ENCODE assay signal across 31 cellular contexts in the genomic region with DNA sequence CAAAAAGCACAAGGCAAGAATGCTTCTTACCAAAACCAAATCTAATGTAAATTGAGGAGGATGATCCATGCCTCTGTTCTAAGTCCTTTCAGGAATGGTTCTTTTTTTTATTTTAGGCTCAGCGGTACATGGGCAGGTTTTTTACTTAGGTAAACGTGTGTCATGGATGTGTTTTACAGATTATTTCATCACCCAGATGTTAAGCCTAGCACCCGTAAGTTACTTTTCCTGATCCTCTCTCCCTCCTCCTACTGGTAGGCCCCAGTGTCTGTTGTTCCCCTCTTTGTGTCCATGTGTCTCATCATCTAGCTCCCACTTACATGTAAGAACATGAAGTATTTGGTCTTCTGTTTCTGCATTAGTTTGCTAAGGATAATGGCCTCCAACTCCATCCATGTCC.
"Had no signal": no experiment of that assay in that cellular context is flagged by ENCODE, and none has a peak within 500 bp of the region (broad histone marks: within the 10 kb centered on the region; RNA-seq: fewer than 3 reads in every experiment).

No MANE protein-coding gene starts in this region.

- H3K4me2 ChIP-seq: neural progenitor cell, smooth muscle cell had no signal

- H3K36me3 ChIP-seq: neural progenitor cell, ovary, spleen, suprapubic skin, tibial artery, transverse colon, upper lobe of right lung, uterus had no signal

- H3K9me3 ChIP-seq: ovary, suprapubic skin, testis, tibial artery, transverse colon, upper lobe of right lung, uterus had no signal

- H3K36me3 Mint-ChIP-seq: natural killer cell; neural progenitor cell; stimulated activated memory B cell treated with anti-CD40 and anti-IgM and Interleukin-4, amounts not matched to agents 10 μg/mL and 1 μg/mL and 100 μg/mL, for 72 hours; type B pancreatic cell had no signal

- H2AFZ ChIP-seq: neural progenitor cell, parathyroid adenoma had no signal

- H3K27me3 ChIP-seq: neural progenitor cell, ovary, suprapubic skin, testis, tibial artery, transverse colon, upper lobe of right lung, uterus had no signal

- H3K4me1 ChIP-seq: neural progenitor cell, parathyroid adenoma, psoas muscle, spleen, suprapubic skin, testis, tibial artery, transverse colon, upper lobe of right lung, uterus had no signal

- H3K27me3 Mint-ChIP-seq: stimulated activated memory B cell treated with anti-CD40 and anti-IgM and Interleukin-4, amounts not matched to agents 10 μg/mL and 1 μg/mL and 100 μg/mL, for 72 hours had no signal

- H3K79me2 ChIP-seq: parathyroid adenoma had no signal

- H3K4me1 Mint-ChIP-seq: naive thymus-derived CD4-positive, alpha-beta T cell; natural killer cell; neural progenitor cell; stimulated activated memory B cell treated with anti-CD40 and anti-IgM and Interleukin-4, amounts not matched to agents 10 μg/mL and 1 μg/mL and 100 μg/mL, for 72 hours; stimulated activated naive CD8-positive, alpha-beta T cell treated with anti-CD3 and anti-CD28 coated beads, Interleukin-15, amount 100 ng/mL, for 72 hours had no signal

- H3K9ac ChIP-seq: neural progenitor cell, parathyroid adenoma had no signal

- H3K27ac Mint-ChIP-seq: naive thymus-derived CD4-positive, alpha-beta T cell; natural killer cell; nephron; neural progenitor cell; progenitor cell of endocrine pancreas; stimulated activated memory B cell treated with anti-CD40 and anti-IgM and Interleukin-4, amounts not matched to agents 10 μg/mL and 1 μg/mL and 100 μg/mL, for 72 hours; type B pancreatic cell had no signal

- H3K27ac ChIP-seq: neural progenitor cell, ovary, parathyroid adenoma, psoas muscle, skin epidermis, spleen, suprapubic skin, testis, tibial artery, transverse colon, upper lobe of right lung, uterus had no signal

- DNase-seq: naive thymus-derived CD4-positive, alpha-beta T cell; natural killer cell; occipital lobe; ovary; posterior cingulate gyrus; psoas muscle; spleen; stimulated activated CD4-positive, alpha-beta T cell treated with anti-CD3 and anti-CD28 coated beads, Interleukin-12 subunit alpha, Interleukin-12 subunit beta, amount 100 ng/mL, for 4 hours; stimulated activated CD4-positive, alpha-beta T cell treated with anti-CD3 and anti-CD28 coated beads, Interleukin-1b, Interleukin-23, amount 100 ng/mL, for 48 hours; stimulated activated CD4-positive, alpha-beta T cell treated with anti-CD3 and anti-CD28 coated beads, Interleukin-4, amount 100 ng/mL, for 1 hour; stimulated activated CD4-positive, alpha-beta T cell treated with anti-CD3 and anti-CD28 coated beads, Interleukin-4, amount 100 ng/mL, for 4 hours; stimulated activated CD8-positive, alpha-beta memory T cell treated with anti-CD3 and anti-CD28 coated beads, Interleukin-4, amount 100 ng/mL, for 48 hours; stimulated activated naive CD4-positive, alpha-beta T cell; stimulated activated naive CD8-positive, alpha-beta T cell treated with anti-CD3 and anti-CD28 coated beads, Interleukin-15, amount 100 ng/mL, for 72 hours; stimulated activated naive CD8-positive, alpha-beta T cell treated with anti-CD3 and anti-CD28 coated beads, Interleukin-15, Interleukin-2, amounts not matched to agents 100 U/mL and 50 U/mL, for 24 hours; substantia nigra; testis; tibial artery; transverse colon; upper lobe of right lung; uterus had no signal

- H3K4me3 Mint-ChIP-seq: naive thymus-derived CD4-positive, alpha-beta T cell; natural killer cell; nephron; neural progenitor cell; stimulated activated memory B cell treated with anti-CD40 and anti-IgM and Interleukin-4, amounts not matched to agents 10 μg/mL and 1 μg/mL and 100 μg/mL, for 72 hours; stimulated activated naive CD8-positive, alpha-beta T cell treated with anti-CD3 and anti-CD28 coated beads, Interleukin-15, amount 100 ng/mL, for 72 hours; type B pancreatic cell had no signal

- ATAC-seq: naive thymus-derived CD4-positive, alpha-beta T cell; natural killer cell; psoas muscle; sciatic nerve; stimulated activated memory B cell treated with anti-CD40 and anti-IgM and Interleukin-4, amounts not matched to agents 10 μg/mL and 1 μg/mL and 100 μg/mL, for 72 hours; stimulated activated naive CD8-positive, alpha-beta T cell treated with anti-CD3 and anti-CD28 coated beads, Interleukin-15, amount 100 ng/mL, for 72 hours; stimulated activated naive CD8-positive, alpha-beta T cell treated with anti-CD3 and anti-CD28 coated beads, Interleukin-15, Interleukin-2, amounts not matched to agents 100 U/mL and 50 U/mL, for 24 hours; upper lobe of right lung had no signal

- H3K9me3 Mint-ChIP-seq: neural progenitor cell, type B pancreatic cell had no signal

- H3K4me3 ChIP-seq: neural progenitor cell, ovary, psoas muscle, skin epidermis, smooth muscle cell, spleen, suprapubic skin, testis, tibial artery, transverse colon, upper lobe of right lung, uterus had no signal
